12 cellular contexts compared by ENCODE assay signal in genomic region chr2:37215255-37215654, GRCh38. TPM values are rescaled to one million over a fixed set of nuclear protein-coding genes. Genes with fewer than 3 reads are reported as not detected.
DNase-seq lines count a peak whose midpoint lies in the region; ATAC-seq and TF ChIP-seq lines count a peak whose summit lies in the region.
"Had no signal": no experiment of that assay in that cellular context is flagged by ENCODE, and none has a peak within 500 bp of the region (broad histone marks: within the 10 kb centered on the region; RNA-seq: fewer than 3 reads in every experiment).

No MANE protein-coding gene starts in this region.

- TF ChIP-seq POLR2A in prostate gland (IDR thresholded peaks at IDR 0.05), result no peak

- no peaks in the 10 kb centered on the region for H3K9me3 Mint-ChIP-seq in HFFc6
- H3K9me3 Mint-ChIP-seq: effector memory CD8-positive, alpha-beta T cell; stimulated activated naive CD8-positive, alpha-beta T cell treated with anti-CD3 and anti-CD28 coated beads, Interleukin-15, Interleukin-2, amounts not matched to agents 100 ng/mL and 50 ng/mL, for 24 hours had no signal

- H3K79me2 ChIP-seq in ACC112 (ENCODE audit: control insufficient read depth, insufficient read depth, low read length, unreplicated experiment), result peaks cover 5% of the 10 kb centered on the region

- no peak overlapping the region for H2BK120ac ChIP-seq in mesenchymal stem cell (ENCODE audit: low read depth, low read length)

- H4K8ac ChIP-seq in mesenchymal stem cell (ENCODE audit: low read length), result no peak overlapping the region

- no peak overlapping the region for H3K18ac ChIP-seq in mesenchymal stem cell (ENCODE audit: low read depth in 1 of 2, low read length in 2 of 2)

- H3K36me3 Mint-ChIP-seq in HFFc6 (ENCODE audit: low read depth), result peaks cover 34% of the 10 kb centered on the region

- ATAC-seq in HG02571 (IDR thresholded peaks at IDR 0.05; ENCODE audit: unreplicated experiment) (no peak), GM21360 (IDR thresholded peaks at IDR 0.05; ENCODE audit: unreplicated experiment) (no peak)
- ATAC-seq: effector memory CD8-positive, alpha-beta T cell; sciatic nerve had no signal

- H3K27ac ChIP-seq in ACC112 (ENCODE audit: low read depth, low read length), result peak overlapping the region; percentile 76
- H3K27ac ChIP-seq in mesenchymal stem cell (ENCODE audit: low read length, poor library complexity, severe bottlenecking), result no peak overlapping the region
- H3K27ac ChIP-seq in prostate gland, result no peak overlapping the region

- H3K27me3 Mint-ChIP-seq in HFFc6 (ENCODE audit: insufficient read depth), result no peaks in the 10 kb centered on the region
- H3K27me3 Mint-ChIP-seq: brain; CD4-positive, alpha-beta memory T cell; effector memory CD8-positive, alpha-beta T cell; stimulated activated naive CD8-positive, alpha-beta T cell treated with anti-CD3 and anti-CD28 coated beads, Interleukin-15, Interleukin-2, amounts not matched to agents 100 ng/mL and 50 ng/mL, for 24 hours had no signal

- no peak overlapping the region for H2AK5ac ChIP-seq in mesenchymal stem cell (ENCODE audit: low read length, severe bottlenecking)

- H3K36me3 ChIP-seq in ACC112 (ENCODE audit: insufficient read depth, low read length) (peaks cover 34% of the 10 kb centered on the region), adipocyte (ENCODE audit: control insufficient read depth, insufficient read depth, low read length, severe bottlenecking) (peaks cover 89% of the 10 kb centered on the region), mesenchymal stem cell (ENCODE audit: control insufficient read depth in 1 of 2, insufficient read depth in 2 of 2, low read depth in 1 of 2, low read length in 2 of 2) (peaks cover 8 to 90% of the 10 kb centered on the region in 2 experiments), prostate gland (peaks cover 0 to 8% of the 10 kb centered on the region in 2 donors)

- peaks cover 8% of the 10 kb centered on the region for H3K79me1 ChIP-seq in mesenchymal stem cell (replicated peaks; ENCODE audit: low read length, poor library complexity, severe bottlenecking)

- peaks cover 23% of the 10 kb centered on the region for H3K4me1 Mint-ChIP-seq in HFFc6 (ENCODE audit: low read depth)
- H3K4me1 Mint-ChIP-seq: brain had no signal

- intact Hi-C loops in prostate gland (cut with DNase I), result no loop called here

- H4K91ac ChIP-seq in mesenchymal stem cell (ENCODE audit: low read length), result no peak overlapping the region

- H3K9ac ChIP-seq in adipocyte (ENCODE audit: low read length) (no peak overlapping the region), mesenchymal stem cell (ENCODE audit: low read length) (peak overlapping the region; percentile 55)

- H3K9me3 ChIP-seq in adipocyte (ENCODE audit: control insufficient read depth, low read length) (no peaks in the 10 kb centered on the region), mesenchymal stem cell (ENCODE audit: control insufficient read depth, low read length) (no peaks in the 10 kb centered on the region), prostate gland (no peaks in the 10 kb centered on the region)

- H3K4me3 ChIP-seq in ACC112 (ENCODE audit: low read depth, low read length), result no peak overlapping the region
- H3K4me3 ChIP-seq in adipocyte (ENCODE audit: low read length), result no peak overlapping the region
- no peak overlapping the region for H3K4me3 ChIP-seq in mesenchymal stem cell (ENCODE audit: insufficient read depth in 1 of 2, low read depth in 1 of 2, low read length in 2 of 2)
- no peak overlapping the region for H3K4me3 ChIP-seq in prostate gland

- no peak overlapping the region for H3K14ac ChIP-seq in mesenchymal stem cell (ENCODE audit: low read length in 2 of 2)

- no peak overlapping the region for H3K23ac ChIP-seq in mesenchymal stem cell (ENCODE audit: low read length in 2 of 2)

- H3K27me3 ChIP-seq in ACC112 (ENCODE audit: insufficient read depth, low read length), result no peaks in the 10 kb centered on the region
- no peaks in the 10 kb centered on the region for H3K27me3 ChIP-seq in adipocyte (replicated peaks; ENCODE audit: control insufficient read depth, insufficient read depth, low read length)
- H3K27me3 ChIP-seq in mesenchymal stem cell (ENCODE audit: control insufficient read depth in 1 of 2, insufficient read depth in 1 of 2, low read length in 2 of 2), result no peaks in the 10 kb centered on the region
- H3K27me3 ChIP-seq in prostate gland (replicated peaks; ENCODE audit: insufficient read depth), result no peaks in the 10 kb centered on the region

- H3K4me2 ChIP-seq in mesenchymal stem cell (ENCODE audit: low read length, poor library complexity, severe bottlenecking), result no peak overlapping the region

- H2AFZ ChIP-seq in ACC112 (ENCODE audit: low read length, unreplicated experiment) (peak overlapping the region; percentile 45), mesenchymal stem cell (ENCODE audit: low read depth, low read length) (no peak overlapping the region)

- no peak overlapping the region for H2BK12ac ChIP-seq in mesenchymal stem cell (ENCODE audit: low read length in 2 of 2)

- DNase-seq in HFFc6 (no peak), adipocyte (ENCODE audit: low read depth) (peak; percentile 19), mesenchymal stem cell (no peak), prostate gland (ENCODE audit: low spot score) (no peak)
- DNase-seq: CD4-positive, alpha-beta memory T cell; effector memory CD8-positive, alpha-beta T cell had no signal

- no peak overlapping the region for H2BK5ac ChIP-seq in mesenchymal stem cell (ENCODE audit: low read depth, low read length, poor library complexity, severe bottlenecking)

- WGBS in mesenchymal stem cell, result no CpG with 5 or more reads among the region's 1 CpG
- WGBS in prostate gland, result 84% methylated on average over 1 of the region's 1 CpG

- H3K27ac Mint-ChIP-seq in HFFc6, result peak overlapping the region; percentile 54

- H3K4me1 ChIP-seq in ACC112 (ENCODE audit: control insufficient read depth, insufficient read depth, low read length, unreplicated experiment) (peaks cover 6% of the 10 kb centered on the region), adipocyte (ENCODE audit: control insufficient read depth, insufficient read depth, low read length) (peaks cover 11% of the 10 kb centered on the region), mesenchymal stem cell (ENCODE audit: control insufficient read depth, insufficient read depth, low read depth, low read length) (peaks cover 2% of the 10 kb centered on the region), prostate gland (replicated peaks) (no peaks in the 10 kb centered on the region)

- no peak for TF ChIP-seq CTCF in HFFc6 (IDR thresholded peaks at IDR 0.05)
- TF ChIP-seq CTCF in prostate gland (IDR thresholded peaks at IDR 0.05), result no peak

- no peak overlapping the region for H2BK15ac ChIP-seq in mesenchymal stem cell (ENCODE audit: low read depth, poor library complexity, severe bottlenecking)

- H3K4ac ChIP-seq in mesenchymal stem cell (ENCODE audit: low read depth in 1 of 2, low read length in 2 of 2), result no peak overlapping the region

- H3K4me3 Mint-ChIP-seq in HFFc6, result no peak overlapping the region
- H3K4me3 Mint-ChIP-seq: brain; CD4-positive, alpha-beta memory T cell; effector memory CD8-positive, alpha-beta T cell; stimulated activated naive CD8-positive, alpha-beta T cell treated with anti-CD3 and anti-CD28 coated beads, Interleukin-15, Interleukin-2, amounts not matched to agents 100 ng/mL and 50 ng/mL, for 24 hours had no signal

RNA-seq across cellular contexts. Expression of gene CEBPZ, which starts 16.1 kb away (rescaled TPM):
- 10 to 100 TPM; 36.9 to 50.2 (median 40.7) TPM for total RNA-seq in HFFc6 (2021; fragmentation: NEBNext Ultra II Directional; extraction: Animal tissue kit (Norgen Biotek cat#: 25700))
- 27.8 TPM for polyA plus RNA-seq in mesenchymal stem cell (2013, experiment 1 of 2)
- 28.1 TPM for polyA plus RNA-seq in mesenchymal stem cell (2013, experiment 2 of 2)
- 10 to 100 TPM; 27.5 to 35.4 TPM for total RNA-seq in prostate gland

RNA-seq across cellular contexts. Expression of gene NDUFAF7, which starts 16.2 kb away (rescaled TPM):
- 10 to 100 TPM; 10.2 to 13.6 (median 12.1) TPM for total RNA-seq in HFFc6 (2021; fragmentation: NEBNext Ultra II Directional; extraction: Animal tissue kit (Norgen Biotek cat#: 25700))
- 9.6 TPM for polyA plus RNA-seq in mesenchymal stem cell (2013, experiment 1 of 2)
- 9.9 TPM for polyA plus RNA-seq in mesenchymal stem cell (2013, experiment 2 of 2)
- total RNA-seq in prostate gland, result 10 to 100 TPM; 12.8 to 25.7 TPM

RNA-seq across cellular contexts. Expression of gene CEBPZOS, which starts 19.0 kb away (rescaled TPM):
- total RNA-seq in HFFc6 (2021; fragmentation: NEBNext Ultra II Directional; extraction: Animal tissue kit (Norgen Biotek cat#: 25700)), result 10 to 100 TPM; 55.2 to 66.6 (median 63.5) TPM
- polyA plus RNA-seq in mesenchymal stem cell (2013, experiment 1 of 2), result 41.3 TPM
- 42.9 TPM for polyA plus RNA-seq in mesenchymal stem cell (2013, experiment 2 of 2)
- total RNA-seq in prostate gland, result 10 to 100 TPM; 24.3 to 45.2 TPM

RNA-seq across cellular contexts. Expression of gene SULT6B1, which starts 26.8 kb away (rescaled TPM):
- not detected for total RNA-seq in HFFc6 (2021; fragmentation: NEBNext Ultra II Directional; extraction: Animal tissue kit (Norgen Biotek cat#: 25700))
- polyA plus RNA-seq in mesenchymal stem cell (2013, experiment 1 of 2), result not detected
- not detected for polyA plus RNA-seq in mesenchymal stem cell (2013, experiment 2 of 2)
- total RNA-seq in prostate gland, result not detected
- total RNA-seq: CD4-positive, alpha-beta memory T cell; sciatic nerve had no signal
- polyA plus RNA-seq: CD4-positive, alpha-beta memory T cell had no signal

RNA-seq across cellular contexts. Expression of gene EIF2AK2, which starts 58.5 kb away (rescaled TPM):
- total RNA-seq in HFFc6 (2021; fragmentation: NEBNext Ultra II Directional; extraction: Animal tissue kit (Norgen Biotek cat#: 25700)), result 10 to 100 TPM; 42.7 to 55.2 (median 45.7) TPM
- 38.2 TPM for polyA plus RNA-seq in mesenchymal stem cell (2013, experiment 1 of 2)
- polyA plus RNA-seq in mesenchymal stem cell (2013, experiment 2 of 2), result 39.0 TPM
- 10 to 100 TPM; 20.8 to 32.1 TPM for total RNA-seq in prostate gland
